8 cellular contexts compared by ENCODE assay signal in genomic region chr19:48634424-48635262, GRCh38. TPM values are rescaled to one million over a fixed set of nuclear protein-coding genes. Genes with fewer than 3 reads are reported as not detected.
DNase-seq lines count a peak whose midpoint lies in the region; ATAC-seq, FAIRE-seq and TF ChIP-seq lines count a peak whose summit lies in the region.

No MANE protein-coding gene starts in this region.

- peak; percentile 27 for ATAC-seq in HG03442 (IDR thresholded peaks at IDR 0.05; ENCODE audit: unreplicated experiment)
- ATAC-seq in left lobe of liver, result peak; percentile 44
- ATAC-seq in GM19023 (IDR thresholded peaks at IDR 0.05; ENCODE audit: unreplicated experiment), result no peak

- H3K27ac ChIP-seq in coronary artery, result peak overlapping the region; percentile 88 to 95

- FAIRE-seq in GM12892 (lab: Jason Lieb, UNC), result peak; percentile 99

- peak overlapping the region; percentile 80 for H3K4me3 ChIP-seq in coronary artery

- TF ChIP-seq CTCF in coronary artery (IDR thresholded peaks at IDR 0.05), result no peak

- peak; percentile 67; the same call in 1 of the 2 replicates for TF ChIP-seq POLR2A in GM12892 (IDR thresholded peaks at IDR 0.05; ENCODE audit: low read depth, low read length)

- DNase-seq in GM12892 (ENCODE audit: insufficient read length), result peak; percentile 83
- DNase-seq in NCI-H69 (lab: John Stamatoyannopoulos, UW), result peak; percentile 99
- DNase-seq in activated CD4-positive, alpha-beta T cell treated with anti-CD3 and anti-CD28 coated beads, Interleukin-2, amount 50 U/mL, for 1 hour, result peak; percentile 89
- DNase-seq in coronary artery (ENCODE audit: low spot score), result peak; percentile 97
- DNase-seq in left lobe of liver (ENCODE audit: low spot score), result peak; percentile 97
- DNase-seq in stimulated activated CD4-positive, alpha-beta T cell treated with anti-CD3 and anti-CD28 coated beads, Interleukin-1b, Interleukin-23, amount 100 ng/mL, for 48 hours, result peak; percentile 95

RNA-seq across cellular contexts. Expression of gene DBP, which starts 2.5 kb away (rescaled TPM):
- polyA plus RNA-seq in GM12892 (2012; ENCODE audit: missing spikeins), result 8.0 TPM
- total RNA-seq in left lobe of liver, result 11.4 TPM

RNA-seq across cellular contexts. Expression of gene CA11, which starts 11.3 kb away (rescaled TPM):
- 3.7 TPM for polyA plus RNA-seq in GM12892 (2012; ENCODE audit: missing spikeins)
- total RNA-seq in left lobe of liver, result 1.7 TPM

RNA-seq across cellular contexts. Expression of gene SPHK2, which starts 15.3 kb away (rescaled TPM):
- 7.0 TPM for polyA plus RNA-seq in GM12892 (2012; ENCODE audit: missing spikeins)
- 41.6 TPM for total RNA-seq in left lobe of liver

RNA-seq across cellular contexts. Expression of gene RPL18, which starts 15.7 kb away (rescaled TPM):
- polyA plus RNA-seq in GM12892 (2012; ENCODE audit: missing spikeins), result 2,410 TPM
- 401 TPM for total RNA-seq in left lobe of liver

RNA-seq across cellular contexts. Expression of gene FAM83E, which starts 19.8 kb away (rescaled TPM):
- polyA plus RNA-seq in GM12892 (2012; ENCODE audit: missing spikeins), result 0.93 TPM
- total RNA-seq in left lobe of liver, result 0.18 TPM
